In genomic region chr9:36210722-36211121, GRCh38 we compare ENCODE assay signal across 23 cellular contexts. TPM values are rescaled to one million over a fixed set of nuclear protein-coding genes. Genes with fewer than 3 reads are reported as not detected.
DNase-seq lines count a peak whose midpoint lies in the region; ATAC-seq and TF ChIP-seq lines count a peak whose summit lies in the region.
"Had no signal": no experiment of that assay in that cellular context is flagged by ENCODE, and none has a peak within 500 bp of the region (broad histone marks: within the 10 kb centered on the region; RNA-seq: fewer than 3 reads in every experiment).

No MANE protein-coding gene starts in this region.

- peaks cover 62% of the 10 kb centered on the region for H3K4me1 Mint-ChIP-seq in activated CD8-positive, alpha-beta T cell treated with anti-CD3 and anti-CD28 coated beads, Interleukin-2, amount 10 ng/mL, durations not matched to agents 7 days and 5 days (ENCODE audit: low read depth)
- H3K4me1 Mint-ChIP-seq in endothelial cell (ENCODE audit: unreplicated experiment), result peaks cover 59% of the 10 kb centered on the region

- WGBS in heart left ventricle, 4 donors, result 54 to 60% (median 58%) methylated on average over 8 of the region's 8 CpGs

- DNase-seq in heart left ventricle (no peak), right atrium auricular region (ENCODE audit: low spot score) (no peak), endothelial cell (ENCODE audit: low spot score) (no peak), mesenteric fat pad (ENCODE audit: low spot score) (no peak)
- no peak for DNase-seq in activated CD8-positive, alpha-beta T cell treated with anti-CD3 and anti-CD28 coated beads, Interleukin-2, amount 10 ng/mL, durations not matched to agents 7 days and 5 days
- DNase-seq in effector CD4-positive, alpha-beta T cell, result no peak
- DNase-seq: activated CD4-positive, alpha-beta T cell treated with anti-CD3 and anti-CD28 coated beads for 1 hour; dermis blood vessel endothelial cell; MV-4-11; NCI-H1694; NCI-H526 treated with DMSO at 0.1 percent for 48 hours; spleen; stimulated activated CD4-positive, alpha-beta T cell treated with anti-CD3 and anti-CD28 coated beads, Interleukin-4, amount 100 ng/mL, for 1 hour; stimulated activated naive CD4-positive, alpha-beta T cell treated with Interleukin-2 at 50 U/mL for 16 hours; SW 1271 had no signal

- H3K36me3 Mint-ChIP-seq in activated CD8-positive, alpha-beta T cell treated with anti-CD3 and anti-CD28 coated beads, Interleukin-2, amount 10 ng/mL, durations not matched to agents 7 days and 5 days (ENCODE audit: low read depth), result peaks cover 84% of the 10 kb centered on the region
- H3K36me3 Mint-ChIP-seq in endothelial cell (ENCODE audit: low read depth, unreplicated experiment), result peaks cover 73% of the 10 kb centered on the region

- intact Hi-C loops in heart left ventricle (cut with DNase I), result loop anchor here in 1 of 10 donors (5.0 kb wide), 1 partner anchor 47 kb away; the partner anchor contains the start of gene GNE

- peaks cover 0 to 98% (median 86%) of the 10 kb centered on the region in 12 donors for H3K4me1 ChIP-seq in heart left ventricle
- peaks cover 0 to 91% of the 10 kb centered on the region in 2 donors for H3K4me1 ChIP-seq in right atrium auricular region
- H3K4me1 ChIP-seq in subcutaneous abdominal adipose tissue (ENCODE audit: control insufficient read depth in 5 of 5, insufficient read depth in 5 of 5, low read length in 5 of 5), result peaks cover 3 to 86% (median 67%) of the 10 kb centered on the region in 5 donors

- no peaks in the 10 kb centered on the region for H3K9me3 Mint-ChIP-seq in activated CD8-positive, alpha-beta T cell treated with anti-CD3 and anti-CD28 coated beads, Interleukin-2, amount 10 ng/mL, durations not matched to agents 7 days and 5 days (ENCODE audit: insufficient read depth)
- H3K9me3 Mint-ChIP-seq in endothelial cell (ENCODE audit: unreplicated experiment), result no peaks in the 10 kb centered on the region
- H3K9me3 Mint-ChIP-seq: activated T-helper 2 cell treated with anti-CD3 and anti-CD28 coated beads, Interferon-gamma antibody, Interleukin-2, Interleukin-4, amounts not matched to agents 10 μg/mL and 5 μg/mL and 100 μg/mL, durations not matched to agents 14 hours and 24 hours and 36 hours had no signal

- no peak for ATAC-seq in heart left ventricle
- ATAC-seq in activated CD8-positive, alpha-beta T cell treated with anti-CD3 and anti-CD28 coated beads, Interleukin-2, amount 10 ng/mL, durations not matched to agents 7 days and 5 days, result no peak
- ATAC-seq in GM18519 (IDR thresholded peaks at IDR 0.05; ENCODE audit: low FRiP score, unreplicated experiment), result no peak

- peaks cover 0 to 99% (median 68%) of the 10 kb centered on the region in 9 donors for H3K36me3 ChIP-seq in heart left ventricle
- peaks cover 31% of the 10 kb centered on the region for H3K36me3 ChIP-seq in right atrium auricular region
- peaks cover 5 to 83% (median 57%) of the 10 kb centered on the region in 5 donors for H3K36me3 ChIP-seq in subcutaneous abdominal adipose tissue (ENCODE audit: control insufficient read depth in 5 of 5, insufficient read depth in 5 of 5, low read length in 5 of 5)

- TF ChIP-seq POLR2A in heart left ventricle (IDR thresholded peaks at IDR 0.05), result no peak

- H3K4me3 ChIP-seq in heart left ventricle (no peak overlapping the region), right atrium auricular region (no peak overlapping the region), subcutaneous abdominal adipose tissue (ENCODE audit: low read depth in 1 of 5, low read length in 5 of 5) (no peak overlapping the region)
- H3K4me3 ChIP-seq: BLaER1, cardiac muscle cell, spleen, tibial nerve had no signal

- CTCF ChIA-PET in activated CD8-positive, alpha-beta T cell treated with anti-CD3 and anti-CD28 coated beads, Interleukin-2, amount 10 ng/mL, durations not matched to agents 7 days and 5 days (lab: Charles Lee), result interaction anchor here (1.8 kb wide), 1 partner anchor 20 kb away, joined by 7 read pairs; the partner anchor contains the start of gene CLTA

- H3K27ac Mint-ChIP-seq in activated CD8-positive, alpha-beta T cell treated with anti-CD3 and anti-CD28 coated beads, Interleukin-2, amount 10 ng/mL, durations not matched to agents 7 days and 5 days, result peak overlapping the region; percentile 48
- peak overlapping the region; percentile 74 for H3K27ac Mint-ChIP-seq in endothelial cell (ENCODE audit: unreplicated experiment)
- H3K27ac Mint-ChIP-seq: activated T-helper 2 cell treated with anti-CD3 and anti-CD28 coated beads, Interferon-gamma antibody, Interleukin-2, Interleukin-4, amounts not matched to agents 10 μg/mL and 5 μg/mL and 100 μg/mL, durations not matched to agents 14 hours and 24 hours and 36 hours had no signal

- TF ChIP-seq CTCF in heart left ventricle (IDR thresholded peaks at IDR 0.05), result no peak
- no peak for TF ChIP-seq CTCF in right atrium auricular region (IDR thresholded peaks at IDR 0.05)
- TF ChIP-seq CTCF in endothelial cell (IDR thresholded peaks at IDR 0.05; ENCODE audit: unreplicated experiment), result no peak

- H3K27me3 ChIP-seq in heart left ventricle (no peaks in the 10 kb centered on the region), right atrium auricular region (no peaks in the 10 kb centered on the region), subcutaneous abdominal adipose tissue (ENCODE audit: control insufficient read depth in 5 of 5, insufficient read depth in 4 of 5, low read length in 5 of 5) (no peaks in the 10 kb centered on the region)
- H3K27me3 ChIP-seq: BLaER1, cardiac muscle cell, spleen, tibial nerve had no signal

- H3K27me3 Mint-ChIP-seq in activated CD8-positive, alpha-beta T cell treated with anti-CD3 and anti-CD28 coated beads, Interleukin-2, amount 10 ng/mL, durations not matched to agents 7 days and 5 days (ENCODE audit: low read depth), result no peaks in the 10 kb centered on the region
- peaks cover 5% of the 10 kb centered on the region for H3K27me3 Mint-ChIP-seq in endothelial cell (ENCODE audit: unreplicated experiment)

- peak overlapping the region in 8 of 12 donors; percentile 25 to 69 (median 58) for H3K27ac ChIP-seq in heart left ventricle
- H3K27ac ChIP-seq in right atrium auricular region, result peak overlapping the region in 1 of 2 donors; percentile 41
- H3K27ac ChIP-seq in subcutaneous abdominal adipose tissue (ENCODE audit: low read depth, low read length), result peak overlapping the region; percentile 45
- H3K27ac ChIP-seq: BLaER1, cardiac muscle cell had no signal

- peak overlapping the region in 1 of 5 donors; percentile 31 for H3K9ac ChIP-seq in subcutaneous abdominal adipose tissue (ENCODE audit: low read length in 5 of 5)
- H3K9ac ChIP-seq: BLaER1 had no signal

- no peak overlapping the region for H3K4me3 Mint-ChIP-seq in activated CD8-positive, alpha-beta T cell treated with anti-CD3 and anti-CD28 coated beads, Interleukin-2, amount 10 ng/mL, durations not matched to agents 7 days and 5 days
- no peak overlapping the region for H3K4me3 Mint-ChIP-seq in endothelial cell (ENCODE audit: unreplicated experiment)

- POLR2A ChIA-PET in activated CD8-positive, alpha-beta T cell treated with anti-CD3 and anti-CD28 coated beads, Interleukin-2, amount 10 ng/mL, durations not matched to agents 7 days and 5 days (lab: Charles Lee), result no interaction called here

- H3K9me3 ChIP-seq in heart left ventricle (no peaks in the 10 kb centered on the region), right atrium auricular region (no peaks in the 10 kb centered on the region), subcutaneous abdominal adipose tissue (ENCODE audit: control insufficient read depth in 5 of 5, low read length in 5 of 5) (no peaks in the 10 kb centered on the region)
- H3K9me3 ChIP-seq: BLaER1, spleen, tibial nerve had no signal

RNA-seq across cellular contexts. Expression of gene CLTA, which starts 20.0 kb away (rescaled TPM):
- 100 to 1,000 TPM in 1 of 9 donors, 10 to 100 TPM in 8; 43.8 to 123 (median 61.8) TPM for total RNA-seq in heart left ventricle
- 100 to 1,000 TPM in 1 of 2 donors, 10 to 100 TPM in 1; 40.8 to 139 TPM for polyA plus RNA-seq in heart left ventricle
- 10 to 100 TPM; 67.2 to 87.7 TPM for total RNA-seq in right atrium auricular region
- 100 to 1,000 TPM; 167 to 170 TPM for total RNA-seq in activated CD8-positive, alpha-beta T cell treated with anti-CD3 and anti-CD28 coated beads, Interleukin-2, amount 10 ng/mL, durations not matched to agents 7 days and 5 days
- 330 TPM for total RNA-seq in endothelial cell (ENCODE audit: unreplicated experiment)
- 190 TPM for total RNA-seq in mesenteric fat pad

RNA-seq across cellular contexts. Expression of gene CCIN, which starts 41.5 kb away (rescaled TPM):
- under 1 TPM in 4 of 9 donors, not detected in 5; 0.09 to 0.20 (median 0.15) TPM for total RNA-seq in heart left ventricle
- polyA plus RNA-seq in heart left ventricle, result under 1 TPM in 1 of 2 donors, not detected in 1; 0.25 TPM
- not detected for total RNA-seq in right atrium auricular region
- under 1 TPM; 0.13 to 0.32 TPM for total RNA-seq in activated CD8-positive, alpha-beta T cell treated with anti-CD3 and anti-CD28 coated beads, Interleukin-2, amount 10 ng/mL, durations not matched to agents 7 days and 5 days
- total RNA-seq in endothelial cell (ENCODE audit: unreplicated experiment), result not detected
- 0.87 TPM for total RNA-seq in mesenteric fat pad
- total RNA-seq: A673; activated T-helper 2 cell treated with anti-CD3 and anti-CD28 coated beads, Interferon-gamma antibody, Interleukin-2, Interleukin-4, amounts not matched to agents 10 μg/mL and 5 μg/mL and 100 μg/mL, durations not matched to agents 14 hours and 24 hours and 36 hours; liver; tibial nerve had no signal
- polyA plus RNA-seq: cardiac muscle cell, liver had no signal

RNA-seq across cellular contexts. Expression of gene GNE, which starts 47.5 kb away (rescaled TPM):
- total RNA-seq in heart left ventricle (10 to 100 TPM; 10.4 to 22.0 (median 11.8) TPM), right atrium auricular region (10 to 100 TPM; 20.2 to 21.2 TPM), endothelial cell (ENCODE audit: unreplicated experiment) (12.0 TPM), mesenteric fat pad (32.8 TPM)
- 10 to 100 TPM in 1 of 2 donors, 1 to 10 TPM in 1; 3.7 to 14.0 TPM for polyA plus RNA-seq in heart left ventricle
- 10 to 100 TPM; 15.2 to 16.1 TPM for total RNA-seq in activated CD8-positive, alpha-beta T cell treated with anti-CD3 and anti-CD28 coated beads, Interleukin-2, amount 10 ng/mL, durations not matched to agents 7 days and 5 days
